In the genomic region with DNA sequence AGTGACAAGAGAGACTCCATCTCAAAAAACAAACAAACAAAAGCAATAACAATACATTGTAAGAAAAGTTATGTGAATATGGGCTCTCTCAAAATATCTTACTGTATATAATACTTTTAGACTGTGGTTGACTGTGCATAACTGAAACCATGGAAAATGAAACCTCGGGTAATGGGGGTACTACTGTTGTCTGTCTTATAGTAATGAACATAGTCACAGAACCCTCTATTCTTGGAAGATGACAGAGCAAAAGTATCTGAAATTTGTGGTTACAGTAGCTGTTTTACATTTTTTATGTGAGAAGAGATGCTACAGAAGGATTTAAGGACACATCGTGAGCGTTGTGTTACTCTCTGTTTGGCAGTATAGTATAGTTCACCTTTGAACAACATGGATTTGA, we compare ENCODE assay signal across 10 cellular contexts.
A peak's percentile ranks its signal among the peaks of the same experiment; 100 is the strongest.
DNase-seq lines count a peak whose midpoint lies in the region; ATAC-seq and TF ChIP-seq lines count a peak whose summit lies in the region.
"Had no signal": no experiment of that assay in that cellular context is flagged by ENCODE, and none has a peak within 500 bp of the region (broad histone marks: within the 10 kb centered on the region; RNA-seq: fewer than 3 reads in every experiment).

No MANE protein-coding gene starts in this region.

- H3K27me3 ChIP-seq in Caco-2 (replicated peaks; ENCODE audit: control insufficient read depth, insufficient read depth, low read length) (no peaks in the 10 kb centered on the region), gastrocnemius medialis (no peaks in the 10 kb centered on the region), body of pancreas (no peaks in the 10 kb centered on the region)

- H3K4me3 ChIP-seq in Caco-2 (ENCODE audit: low read depth, low read length), result no peak overlapping the region
- no peak overlapping the region for H3K4me3 ChIP-seq in gastrocnemius medialis
- H3K4me3 ChIP-seq in body of pancreas, result no peak overlapping the region

- H3K4me3 Mint-ChIP-seq in Caco-2 (ENCODE audit: unreplicated experiment), result no peak overlapping the region

- peaks cover 37% of the 10 kb centered on the region for H3K36me3 Mint-ChIP-seq in Caco-2 (ENCODE audit: insufficient read depth, unreplicated experiment)

- H3K9me3 ChIP-seq in Caco-2 (no peaks in the 10 kb centered on the region), gastrocnemius medialis (no peaks in the 10 kb centered on the region), body of pancreas (no peaks in the 10 kb centered on the region)

- BruUV-seq in Caco-2 (replicated peaks; lab: Mats Ljungman, UMichigan), result no TSS peak

- CTCF ChIA-PET in Caco-2 (lab: Charles Lee), result no interaction called here

- TF ChIP-seq POLR2A in gastrocnemius medialis (IDR thresholded peaks at IDR 0.05), result no peak
- no peak for TF ChIP-seq POLR2A in body of pancreas (IDR thresholded peaks at IDR 0.05)

- in situ Hi-C loops in gastrocnemius medialis (cut with MboI; ENCODE audit: low sequenced_read_pairs in 4 of 4), result no loop called here

- H3K27ac ChIP-seq in gastrocnemius medialis (peak overlapping the region in 1 of 4 donors; percentile 15), body of pancreas (no peak overlapping the region)

- H3K4me1 ChIP-seq in Caco-2, result peaks cover 46% of the 10 kb centered on the region
- H3K4me1 ChIP-seq in gastrocnemius medialis, result peaks cover 36 to 42% of the 10 kb centered on the region in 2 donors
- H3K4me1 ChIP-seq in body of pancreas, result peaks cover 29% of the 10 kb centered on the region

- WGBS in body of pancreas, 2 donors, result 70 to 94% methylated on average over 3 of the region's 3 CpGs

- H3K36me3 ChIP-seq in Caco-2 (ENCODE audit: control insufficient read depth, insufficient read depth, low read length), result no peaks in the 10 kb centered on the region
- no peaks in the 10 kb centered on the region for H3K36me3 ChIP-seq in gastrocnemius medialis
- H3K36me3 ChIP-seq in body of pancreas (replicated peaks in 1 of 2; ENCODE audit: insufficient read depth in 1 of 2, low read depth in 2 of 2), result no peaks in the 10 kb centered on the region

- H3K9me3 Mint-ChIP-seq in Caco-2 (ENCODE audit: unreplicated experiment), result no peaks in the 10 kb centered on the region

- ATAC-seq in GM21381 (IDR thresholded peaks at IDR 0.05; ENCODE audit: unreplicated experiment), result peak; percentile 68
- ATAC-seq in gastrocnemius medialis, result no peak
- ATAC-seq in body of pancreas, result no peak

- intact Hi-C loops in Caco-2 (cut with micrococcal nuclease; ENCODE audit: unreplicated experiment), result no loop called here
- intact Hi-C loops in gastrocnemius medialis (cut with DNase I; ENCODE audit: low total_unique reads), result no loop called here
- intact Hi-C loops in body of pancreas (cut with DNase I), result no loop called here

- peaks cover 36% of the 10 kb centered on the region for H3K4me1 Mint-ChIP-seq in Caco-2 (ENCODE audit: low read depth, unreplicated experiment)

- DNase-seq in Caco-2 (no peak), OCI-M1 (lab: John Stamatoyannopoulos, UW) (peak; percentile 63), fibroblast of peridontal ligament (ENCODE audit: extremely low read depth) (peak; percentile 50), NCI-H69 (lab: John Stamatoyannopoulos, UW) (no peak), gastrocnemius medialis (no peak), body of pancreas (no peak)
- no peak for DNase-seq in NK-92 treated with Interleukin-12 subunit alpha and Interleukin-12 subunit beta, amount 100 ng/mL, for 24 hours (lab: John Stamatoyannopoulos, UW)
- DNase-seq: DMS79 treated with DMSO at 0.1 percent for 48 hours, NCI-H446 had no signal

- POLR2A ChIA-PET in Caco-2 (lab: Charles Lee), result no interaction called here

- TF ChIP-seq CTCF in Caco-2 (IDR thresholded peaks at IDR 0.05; ENCODE audit: insufficient read depth in 1 of 2, low read depth in 1 of 2, low read length in 1 of 2, severe bottlenecking in 1 of 2, unreplicated experiment in 1 of 2) (no peak), gastrocnemius medialis (IDR thresholded peaks at IDR 0.05 in 4 of 5, conservative IDR thresholded peaks at IDR 0.05 in 1 of 5) (no peak), body of pancreas (IDR thresholded peaks at IDR 0.05) (no peak)

- peak overlapping the region; percentile 42 for H3K27ac Mint-ChIP-seq in Caco-2 (ENCODE audit: unreplicated experiment)

- H3K27me3 Mint-ChIP-seq in Caco-2 (ENCODE audit: insufficient read depth, unreplicated experiment), result no peaks in the 10 kb centered on the region

Comparison
In these comparisons a context has a peak if more than half of its experiments do, and no peak if none do; other contexts are left out.
1. DNase-seq: peak in OCI-M1 (single experiment) and fibroblast of peridontal ligament (single experiment); none in Caco-2 (0 of 2), NK-92 treated with Interleukin-12 subunit alpha and Interleukin-12 subunit beta, amount 100 ng/mL, for 24 hours (single experiment), NCI-H69 (single experiment), gastrocnemius medialis (0 of 2) and body of pancreas (0 of 4).